17 cellular contexts compared by ENCODE assay signal in genomic region chr13:45826741-45827140, GRCh38. TPM values are rescaled to one million over a fixed set of nuclear protein-coding genes. Genes with fewer than 3 reads are reported as not detected.
DNase-seq lines count a peak whose midpoint lies in the region; ATAC-seq and TF ChIP-seq lines count a peak whose summit lies in the region.
"Had no signal": no experiment of that assay in that cellular context is flagged by ENCODE, and none has a peak within 500 bp of the region (broad histone marks: within the 10 kb centered on the region; RNA-seq: fewer than 3 reads in every experiment).

No MANE protein-coding gene starts in this region.

- peaks cover 26% of the 10 kb centered on the region for H3K4me1 Mint-ChIP-seq in neural crest cell

- no peak overlapping the region for H3K9ac ChIP-seq in colonic mucosa (ENCODE audit: low read depth in 2 of 2, low read length in 2 of 2)

- H3K27me3 ChIP-seq in colonic mucosa, result no peaks in the 10 kb centered on the region
- H3K27me3 ChIP-seq: breast epithelium, suprapubic skin had no signal

- no peak for TF ChIP-seq CTCF in neural crest cell (conservative IDR thresholded peaks at IDR 0.05)
- TF ChIP-seq CTCF in colonic mucosa (IDR thresholded peaks at IDR 0.05), result no peak

- peak overlapping the region; percentile 43 for H3K27ac Mint-ChIP-seq in neural crest cell (ENCODE audit: unreplicated experiment)
- H3K27ac Mint-ChIP-seq: activated CD4-positive, alpha-beta memory T cell treated with anti-CD3 and anti-CD28 coated beads for 36 hours; natural killer cell; T-helper 1 cell treated with Interleukin-12 subunit alpha and Interleukin-12 subunit beta and Interleukin-4 antibody, amounts not matched to agents 30 μg/mL and 1 μg/mL, for 36 hours had no signal

- TF ChIP-seq POLR2A in GM18505 (IDR thresholded peaks at IDR 0.05; ENCODE audit: borderline replicate concordance, extremely low read depth, insufficient read depth, insufficient read length), result no peak

- H3K27ac ChIP-seq in colonic mucosa, result no peak overlapping the region
- H3K27ac ChIP-seq: breast epithelium, suprapubic skin had no signal

- no peaks in the 10 kb centered on the region for H3K36me3 Mint-ChIP-seq in neural crest cell (ENCODE audit: low read depth)
- H3K36me3 Mint-ChIP-seq: activated CD4-positive, alpha-beta memory T cell treated with anti-CD3 and anti-CD28 coated beads for 36 hours; natural killer cell had no signal

- H3K9me3 Mint-ChIP-seq in neural crest cell, result no peaks in the 10 kb centered on the region
- H3K9me3 Mint-ChIP-seq: activated CD4-positive, alpha-beta memory T cell treated with anti-CD3 and anti-CD28 coated beads for 36 hours; natural killer cell; T-helper 1 cell treated with Interleukin-12 subunit alpha and Interleukin-12 subunit beta and Interleukin-4 antibody, amounts not matched to agents 30 μg/mL and 1 μg/mL, for 36 hours had no signal

- H3K36me3 ChIP-seq in colonic mucosa, result no peaks in the 10 kb centered on the region
- H3K36me3 ChIP-seq: breast epithelium, suprapubic skin had no signal

- H3K4me3 ChIP-seq in colonic mucosa, result no peak overlapping the region
- H3K4me3 ChIP-seq: breast epithelium, suprapubic skin had no signal

- intact Hi-C loops in colonic mucosa (cut with DNase I), result no loop called here

- H3K9me3 ChIP-seq in colonic mucosa, result no peaks in the 10 kb centered on the region
- H3K9me3 ChIP-seq: breast epithelium, suprapubic skin had no signal

- H3K27me3 Mint-ChIP-seq in neural crest cell (ENCODE audit: low read depth), result no peaks in the 10 kb centered on the region
- H3K27me3 Mint-ChIP-seq: activated CD4-positive, alpha-beta memory T cell treated with anti-CD3 and anti-CD28 coated beads for 36 hours had no signal

- no peak overlapping the region for H3K4me3 Mint-ChIP-seq in neural crest cell
- H3K4me3 Mint-ChIP-seq: activated CD4-positive, alpha-beta memory T cell treated with anti-CD3 and anti-CD28 coated beads for 36 hours; natural killer cell; T-helper 1 cell treated with Interleukin-12 subunit alpha and Interleukin-12 subunit beta and Interleukin-4 antibody, amounts not matched to agents 30 μg/mL and 1 μg/mL, for 36 hours had no signal

- ATAC-seq in GM18909 (IDR thresholded peaks at IDR 0.05; ENCODE audit: poor library complexity, unreplicated experiment) (peak; percentile 88), HG02759 (IDR thresholded peaks at IDR 0.05; ENCODE audit: unreplicated experiment) (peak; percentile 80), GM18505 (IDR thresholded peaks at IDR 0.05; ENCODE audit: unreplicated experiment) (no peak)
- ATAC-seq: left colon, Panc1 had no signal

- H3K4me1 ChIP-seq in colonic mucosa, result no peaks in the 10 kb centered on the region
- H3K4me1 ChIP-seq: breast epithelium, suprapubic skin had no signal

- DNase-seq in NCI-H187 (lab: John Stamatoyannopoulos, UW) (peak; percentile 49 to 52), neural crest cell (ENCODE audit: low read depth, low spot score) (no peak), colonic mucosa (no peak), globus pallidus (ENCODE audit: low spot score) (no peak)
- DNase-seq: activated CD4-positive, alpha-beta memory T cell treated with anti-CD3 and anti-CD28 coated beads for 36 hours; activated gamma-delta T cell treated with Interleukin-2 at 50 U/mL for 16 hours; COR-L47; left colon; natural killer cell; NCI-H2081 had no signal

RNA-seq across cellular contexts. Expression of gene SIAH3, which starts 24.8 kb away (rescaled TPM):
- total RNA-seq in neural crest cell, result 0.36 and 0.42 TPM in 2 replicates
- not detected for total RNA-seq in colonic mucosa
- total RNA-seq: left colon, natural killer cell had no signal

Comparison
In these comparisons a context has a peak if more than half of its experiments do, and no peak if none do; other contexts are left out.
1. DNase-seq: peak in NCI-H187 (2 of 2); none in neural crest cell (single experiment), colonic mucosa (single experiment) and globus pallidus (single experiment).